In the genomic region with DNA sequence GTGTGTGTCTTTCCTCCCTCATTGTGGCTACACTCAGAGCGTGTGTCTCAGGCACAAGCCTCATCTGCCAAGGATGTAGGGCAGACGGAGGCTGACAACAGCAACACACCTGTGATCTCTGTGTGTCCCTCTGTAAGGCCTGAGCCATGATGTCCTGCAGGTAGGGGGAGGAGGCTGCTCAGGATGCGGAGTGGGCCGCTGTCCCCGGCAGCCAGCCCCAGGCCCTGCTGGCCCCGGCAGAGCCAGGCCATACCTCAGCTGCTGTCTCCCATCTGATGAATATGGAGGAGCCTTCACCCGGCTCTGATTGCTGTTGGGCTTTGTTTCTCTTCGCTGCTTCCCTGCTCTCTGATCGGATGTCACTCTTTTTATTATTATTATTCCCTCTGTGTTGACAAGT, we compare ENCODE assay signal across 2 cellular contexts.
TF ChIP-seq lines count a peak whose summit lies in the region.

No MANE protein-coding gene starts in this region.

TF ChIP-seq in GM23338, 12 proteins besides CTCF, POLR2A, EP300 and RAD21:
- TF ChIP-seq CREB1 (CRISPR knock-in tag; IDR thresholded peaks at IDR 0.05; ENCODE audit: low read depth), result no peak
TF ChIP-seq in GM23338: peak in this region for 0.

TF ChIP-seq in H1, 55 proteins besides CTCF, POLR2A, EP300 and RAD21:
- TF ChIP-seq ZNF274 (IDR thresholded peaks at IDR 0.05; ENCODE audit: borderline replicate concordance, extremely low read depth, low read length) (no peak), PHF8 (conservative IDR thresholded peaks at IDR 0.05; ENCODE audit: low read depth, low read length) (no peak), CEBPB (IDR thresholded peaks at IDR 0.05; ENCODE audit: low read depth, low read length) (no peak), TBP (IDR thresholded peaks at IDR 0.05; ENCODE audit: low read depth, low read length) (no peak), TCF12 (IDR thresholded peaks at IDR 0.05; ENCODE audit: low read depth, low read length) (no peak), RFX5 (IDR thresholded peaks at IDR 0.05; ENCODE audit: borderline replicate concordance, low read depth, low read length) (no peak), CBX8 (IDR thresholded peaks at IDR 0.05; ENCODE audit: borderline replicate concordance, low read depth, low read length) (no peak), POLR2AphosphoS5 (IDR thresholded peaks at IDR 0.05; ENCODE audit: low read depth, low read length) (no peak), CHD2 (IDR thresholded peaks at IDR 0.05; ENCODE audit: low read length) (no peak), BACH1 (IDR thresholded peaks at IDR 0.05; ENCODE audit: low read length) (no peak), SIX5 (IDR thresholded peaks at IDR 0.05; ENCODE audit: low read depth, low read length) (no peak), SUZ12 (IDR thresholded peaks at IDR 0.05; ENCODE audit: low read length) (no peak), HDAC6 (IDR thresholded peaks at IDR 0.05; ENCODE audit: low read depth, low read length) (no peak), CREB1 (IDR thresholded peaks at IDR 0.05) (no peak), EZH2 (IDR thresholded peaks at IDR 0.05; ENCODE audit: low read depth, low read length, severe bottlenecking) (no peak), TAF7 (optimal IDR thresholded peaks at IDR 0.05; ENCODE audit: borderline replicate concordance, low read depth, low read length) (no peak), JUND (IDR thresholded peaks at IDR 0.05; ENCODE audit: low read length) (no peak)
- TF ChIP-seq, protein P1, sequence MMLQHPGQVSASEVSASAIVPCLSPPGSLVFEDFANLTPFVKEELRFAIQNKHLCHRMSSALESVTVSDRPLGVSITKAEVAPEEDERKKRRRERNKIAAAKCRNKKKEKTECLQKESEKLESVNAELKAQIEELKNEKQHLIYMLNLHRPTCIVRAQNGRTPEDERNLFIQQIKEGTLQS (IDR thresholded peaks at IDR 0.05; ENCODE audit: insufficient read depth, low read depth, low read length), result no peak
- TF ChIP-seq, protein P2, sequence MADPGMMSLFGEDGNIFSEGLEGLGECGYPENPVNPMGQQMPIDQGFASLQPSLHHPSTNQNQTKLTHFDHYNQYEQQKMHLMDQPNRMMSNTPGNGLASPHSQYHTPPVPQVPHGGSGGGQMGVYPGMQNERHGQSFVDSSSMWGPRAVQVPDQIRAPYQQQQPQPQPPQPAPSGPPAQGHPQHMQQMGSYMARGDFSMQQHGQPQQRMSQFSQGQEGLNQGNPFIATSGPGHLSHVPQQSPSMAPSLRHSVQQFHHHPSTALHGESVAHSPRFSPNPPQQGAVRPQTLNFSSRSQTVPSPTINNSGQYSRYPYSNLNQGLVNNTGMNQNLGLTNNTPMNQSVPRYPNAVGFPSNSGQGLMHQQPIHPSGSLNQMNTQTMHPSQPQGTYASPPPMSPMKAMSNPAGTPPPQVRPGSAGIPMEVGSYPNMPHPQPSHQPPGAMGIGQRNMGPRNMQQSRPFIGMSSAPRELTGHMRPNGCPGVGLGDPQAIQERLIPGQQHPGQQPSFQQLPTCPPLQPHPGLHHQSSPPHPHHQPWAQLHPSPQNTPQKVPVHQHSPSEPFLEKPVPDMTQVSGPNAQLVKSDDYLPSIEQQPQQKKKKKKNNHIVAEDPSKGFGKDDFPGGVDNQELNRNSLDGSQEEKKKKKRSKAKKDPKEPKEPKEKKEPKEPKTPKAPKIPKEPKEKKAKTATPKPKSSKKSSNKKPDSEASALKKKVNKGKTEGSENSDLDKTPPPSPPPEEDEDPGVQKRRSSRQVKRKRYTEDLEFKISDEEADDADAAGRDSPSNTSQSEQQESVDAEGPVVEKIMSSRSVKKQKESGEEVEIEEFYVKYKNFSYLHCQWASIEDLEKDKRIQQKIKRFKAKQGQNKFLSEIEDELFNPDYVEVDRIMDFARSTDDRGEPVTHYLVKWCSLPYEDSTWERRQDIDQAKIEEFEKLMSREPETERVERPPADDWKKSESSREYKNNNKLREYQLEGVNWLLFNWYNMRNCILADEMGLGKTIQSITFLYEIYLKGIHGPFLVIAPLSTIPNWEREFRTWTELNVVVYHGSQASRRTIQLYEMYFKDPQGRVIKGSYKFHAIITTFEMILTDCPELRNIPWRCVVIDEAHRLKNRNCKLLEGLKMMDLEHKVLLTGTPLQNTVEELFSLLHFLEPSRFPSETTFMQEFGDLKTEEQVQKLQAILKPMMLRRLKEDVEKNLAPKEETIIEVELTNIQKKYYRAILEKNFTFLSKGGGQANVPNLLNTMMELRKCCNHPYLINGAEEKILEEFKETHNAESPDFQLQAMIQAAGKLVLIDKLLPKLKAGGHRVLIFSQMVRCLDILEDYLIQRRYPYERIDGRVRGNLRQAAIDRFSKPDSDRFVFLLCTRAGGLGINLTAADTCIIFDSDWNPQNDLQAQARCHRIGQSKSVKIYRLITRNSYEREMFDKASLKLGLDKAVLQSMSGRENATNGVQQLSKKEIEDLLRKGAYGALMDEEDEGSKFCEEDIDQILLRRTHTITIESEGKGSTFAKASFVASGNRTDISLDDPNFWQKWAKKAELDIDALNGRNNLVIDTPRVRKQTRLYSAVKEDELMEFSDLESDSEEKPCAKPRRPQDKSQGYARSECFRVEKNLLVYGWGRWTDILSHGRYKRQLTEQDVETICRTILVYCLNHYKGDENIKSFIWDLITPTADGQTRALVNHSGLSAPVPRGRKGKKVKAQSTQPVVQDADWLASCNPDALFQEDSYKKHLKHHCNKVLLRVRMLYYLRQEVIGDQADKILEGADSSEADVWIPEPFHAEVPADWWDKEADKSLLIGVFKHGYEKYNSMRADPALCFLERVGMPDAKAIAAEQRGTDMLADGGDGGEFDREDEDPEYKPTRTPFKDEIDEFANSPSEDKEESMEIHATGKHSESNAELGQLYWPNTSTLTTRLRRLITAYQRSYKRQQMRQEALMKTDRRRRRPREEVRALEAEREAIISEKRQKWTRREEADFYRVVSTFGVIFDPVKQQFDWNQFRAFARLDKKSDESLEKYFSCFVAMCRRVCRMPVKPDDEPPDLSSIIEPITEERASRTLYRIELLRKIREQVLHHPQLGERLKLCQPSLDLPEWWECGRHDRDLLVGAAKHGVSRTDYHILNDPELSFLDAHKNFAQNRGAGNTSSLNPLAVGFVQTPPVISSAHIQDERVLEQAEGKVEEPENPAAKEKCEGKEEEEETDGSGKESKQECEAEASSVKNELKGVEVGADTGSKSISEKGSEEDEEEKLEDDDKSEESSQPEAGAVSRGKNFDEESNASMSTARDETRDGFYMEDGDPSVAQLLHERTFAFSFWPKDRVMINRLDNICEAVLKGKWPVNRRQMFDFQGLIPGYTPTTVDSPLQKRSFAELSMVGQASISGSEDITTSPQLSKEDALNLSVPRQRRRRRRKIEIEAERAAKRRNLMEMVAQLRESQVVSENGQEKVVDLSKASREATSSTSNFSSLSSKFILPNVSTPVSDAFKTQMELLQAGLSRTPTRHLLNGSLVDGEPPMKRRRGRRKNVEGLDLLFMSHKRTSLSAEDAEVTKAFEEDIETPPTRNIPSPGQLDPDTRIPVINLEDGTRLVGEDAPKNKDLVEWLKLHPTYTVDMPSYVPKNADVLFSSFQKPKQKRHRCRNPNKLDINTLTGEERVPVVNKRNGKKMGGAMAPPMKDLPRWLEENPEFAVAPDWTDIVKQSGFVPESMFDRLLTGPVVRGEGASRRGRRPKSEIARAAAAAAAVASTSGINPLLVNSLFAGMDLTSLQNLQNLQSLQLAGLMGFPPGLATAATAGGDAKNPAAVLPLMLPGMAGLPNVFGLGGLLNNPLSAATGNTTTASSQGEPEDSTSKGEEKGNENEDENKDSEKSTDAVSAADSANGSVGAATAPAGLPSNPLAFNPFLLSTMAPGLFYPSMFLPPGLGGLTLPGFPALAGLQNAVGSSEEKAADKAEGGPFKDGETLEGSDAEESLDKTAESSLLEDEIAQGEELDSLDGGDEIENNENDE (IDR thresholded peaks at IDR 0.05; ENCODE audit: insufficient replicate concordance, low read length), result no peak
